In the genomic region with DNA sequence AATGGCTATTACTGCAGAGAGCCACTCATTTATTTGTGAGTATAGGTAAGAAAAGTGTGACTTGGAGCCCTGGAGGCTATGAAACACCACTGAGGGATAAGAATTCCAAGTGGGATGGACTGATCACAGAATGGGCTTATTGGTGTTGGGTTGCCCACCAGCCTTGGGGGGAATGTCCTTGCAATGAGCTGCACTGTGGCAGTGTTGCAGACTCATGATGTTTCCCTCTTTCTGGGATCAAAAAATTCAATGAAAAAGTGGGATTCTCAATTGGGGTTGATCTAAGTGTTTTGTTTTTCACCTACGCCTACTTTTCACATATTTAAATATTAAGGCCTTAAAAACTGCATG, we compare ENCODE assay signal across 19 cellular contexts.
"Had no signal": no experiment of that assay in that cellular context is flagged by ENCODE, and none has a peak within 500 bp of the region (broad histone marks: within the 10 kb centered on the region; RNA-seq: fewer than 3 reads in every experiment).

No MANE protein-coding gene starts in this region.

- H3K27ac Mint-ChIP-seq: activated CD4-positive, alpha-beta memory T cell treated with anti-CD3 and anti-CD28 coated beads for 36 hours; activated naive CD4-positive, alpha-beta T cell treated with anti-CD3 and anti-CD28 coated beads for 36 hours; nephron progenitor cell; stimulated activated effector memory CD8-positive, alpha-beta T cell treated with anti-CD3 and anti-CD28 coated beads, Interleukin-12 subunit alpha, Interleukin-12 subunit beta, amount 100 ng/mL, for 72 hours had no signal

- H3K9me3 ChIP-seq: colonic mucosa, gastrocnemius medialis, sigmoid colon, testis, upper lobe of left lung had no signal

- H3K27me3 Mint-ChIP-seq: activated CD4-positive, alpha-beta memory T cell treated with anti-CD3 and anti-CD28 coated beads for 36 hours; central memory CD8-positive, alpha-beta T cell had no signal

- H3K4me1 ChIP-seq: colonic mucosa, gastrocnemius medialis, sigmoid colon, testis had no signal

- H3K4me1 Mint-ChIP-seq: central memory CD8-positive, alpha-beta T cell; nephron progenitor cell; stimulated activated effector memory CD8-positive, alpha-beta T cell treated with anti-CD3 and anti-CD28 coated beads, Interleukin-12 subunit alpha, Interleukin-12 subunit beta, amount 100 ng/mL, for 72 hours had no signal

- H3K4me3 Mint-ChIP-seq: activated CD4-positive, alpha-beta memory T cell treated with anti-CD3 and anti-CD28 coated beads for 36 hours; activated naive CD4-positive, alpha-beta T cell treated with anti-CD3 and anti-CD28 coated beads for 36 hours; nephron progenitor cell; stimulated activated effector memory CD8-positive, alpha-beta T cell treated with anti-CD3 and anti-CD28 coated beads, Interleukin-12 subunit alpha, Interleukin-12 subunit beta, amount 100 ng/mL, for 72 hours had no signal

- H3K36me3 ChIP-seq: colonic mucosa, gastrocnemius medialis, sigmoid colon, upper lobe of left lung had no signal

- H3K27me3 ChIP-seq: colonic mucosa, gastrocnemius medialis, sigmoid colon, testis, upper lobe of left lung had no signal

- FAIRE-seq: TTC549 had no signal

- DNase-seq: activated CD4-positive, alpha-beta memory T cell treated with anti-CD3 and anti-CD28 coated beads for 36 hours; activated CD4-positive, alpha-beta T cell treated with anti-CD3 and anti-CD28 coated beads for 4 hours; activated naive CD4-positive, alpha-beta T cell treated with anti-CD3 and anti-CD28 coated beads for 36 hours; activated T-cell treated with anti-CD3 and anti-CD28 coated beads, Interleukin-2, amount 50 U/mL, for 1 hour; aorta; colonic mucosa; gastrocnemius medialis; head of caudate nucleus; left ventricle myocardium superior; nephron progenitor cell; nucleus accumbens; sigmoid colon; stimulated activated CD4-positive, alpha-beta T cell treated with anti-CD3 and anti-CD28 coated beads, Interleukin-4, amount 100 ng/mL, for 24 hours; testis; upper lobe of left lung had no signal

- H3K27ac ChIP-seq: colonic mucosa, gastrocnemius medialis, sigmoid colon, testis, upper lobe of left lung had no signal

- H3K4me3 ChIP-seq: colonic mucosa, gastrocnemius medialis, sigmoid colon, testis, upper lobe of left lung had no signal

- ATAC-seq: esophagus mucosa; gastrocnemius medialis; left ventricle myocardium superior; stimulated activated effector memory CD8-positive, alpha-beta T cell treated with anti-CD3 and anti-CD28 coated beads, Interleukin-12 subunit alpha, Interleukin-12 subunit beta, amount 100 ng/mL, for 72 hours had no signal

- H3K9me3 Mint-ChIP-seq: activated naive CD4-positive, alpha-beta T cell treated with anti-CD3 and anti-CD28 coated beads for 36 hours; nephron progenitor cell had no signal
